In the genomic region with DNA sequence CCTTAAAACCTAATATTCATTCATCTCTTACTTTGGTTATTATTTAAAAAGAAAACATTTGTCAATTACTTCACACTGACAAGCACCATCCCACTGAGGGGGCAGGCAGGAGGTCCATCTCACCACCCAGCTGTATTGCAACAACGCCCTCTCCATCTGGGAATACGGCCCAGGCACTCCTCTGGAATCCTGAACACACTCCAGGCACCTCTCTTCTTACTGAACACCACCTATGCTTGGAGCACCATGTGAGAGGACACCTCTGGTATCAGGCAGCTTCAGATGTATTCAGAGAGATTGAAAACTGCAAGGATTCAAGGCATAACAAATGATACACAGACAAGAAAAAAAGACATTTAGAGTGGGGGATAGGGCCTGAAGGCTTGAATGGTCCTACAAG, we compare ENCODE assay signal across 37 cellular contexts.
"Had no signal": no experiment of that assay in that cellular context is flagged by ENCODE, and none has a peak within 500 bp of the region (broad histone marks: within the 10 kb centered on the region; RNA-seq: fewer than 3 reads in every experiment).

No MANE protein-coding gene starts in this region.

- H3K27ac ChIP-seq: adrenal gland, body of pancreas, epithelial cell of prostate, esophagus squamous epithelium, WERI-Rb-1 had no signal

- H3K9me3 ChIP-seq: adrenal gland, body of pancreas, esophagus squamous epithelium had no signal

- H3K4me1 ChIP-seq: adrenal gland, esophagus squamous epithelium had no signal

- H3K36me3 ChIP-seq: adrenal gland, esophagus squamous epithelium, WERI-Rb-1 had no signal

- H3K27ac Mint-ChIP-seq: activated B cell treated with CpG ODN at 0.5 μM for 24 hours; activated CD4-positive, alpha-beta memory T cell treated with anti-CD3 and anti-CD28 coated beads for 36 hours; activated CD4-positive, alpha-beta T cell treated with anti-CD3 and anti-CD28 coated beads for 36 hours; activated CD4-positive, alpha-beta T cell treated with anti-CD3 and anti-CD28 coated beads, Interleukin-2, amount 10 ng/mL, durations not matched to agents 24 days and 14 days; activated CD8-positive, alpha-beta memory T cell treated with anti-CD3 and anti-CD28 coated beads, Interleukin-2, amount 10 ng/mL, durations not matched to agents 7 days and 5 days; activated CD8-positive, alpha-beta T cell treated with anti-CD3 and anti-CD28 coated beads, Interleukin-2, amount 10 ng/mL, durations not matched to agents 7 days and 5 days; activated naive CD4-positive, alpha-beta T cell treated with anti-CD3 and anti-CD28 coated beads for 36 hours; activated naive CD4-positive, alpha-beta T cell treated with anti-CD3 and anti-CD28 coated beads, Interleukin-2, amount 50 U/mL, for 24 hours; activated naive CD8-positive, alpha-beta T cell treated with anti-CD3 and anti-CD28 coated beads for 36 hours; activated naive CD8-positive, alpha-beta T cell treated with anti-CD3 and anti-CD28 coated beads, Interleukin-2, amount 50 U/mL, for 24 hours; activated T-helper 1 cell treated with anti-CD3 and anti-CD28 coated beads, Interleukin-12 subunit alpha, Interleukin-12 subunit beta, Interleukin-2, Interleukin-4 antibody, amounts not matched to agents 30 ng/mL and 10 ng/mL and 1 ng/mL, durations not matched to agents 14 hours and 24 hours and 36 hours; activated T-helper 2 cell treated with anti-CD3 and anti-CD28 coated beads, Interferon-gamma antibody, Interleukin-2, Interleukin-4, amounts not matched to agents 10 μg/mL and 5 μg/mL and 100 μg/mL, durations not matched to agents 14 hours and 24 hours and 36 hours; T-helper 17 cell; T-helper 2 cell treated with Interferon-gamma antibody and Interleukin-4, amounts not matched to agents 5 μg/mL and 100 μg/mL, for 36 hours had no signal

- FAIRE-seq: colon, endometrium, endothelial cell of umbilical vein had no signal

- H3K27me3 ChIP-seq: adrenal gland, body of pancreas, esophagus squamous epithelium had no signal

- H3K4me1 Mint-ChIP-seq: activated B cell treated with CpG ODN at 0.5 μM for 24 hours; activated CD4-positive, alpha-beta T cell treated with anti-CD3 and anti-CD28 coated beads for 36 hours; activated CD4-positive, alpha-beta T cell treated with anti-CD3 and anti-CD28 coated beads, Interleukin-2, amount 10 ng/mL, durations not matched to agents 24 days and 14 days; activated CD8-positive, alpha-beta memory T cell treated with anti-CD3 and anti-CD28 coated beads, Interleukin-2, amount 10 ng/mL, durations not matched to agents 7 days and 5 days; activated naive CD4-positive, alpha-beta T cell treated with anti-CD3 and anti-CD28 coated beads, Interleukin-2, amount 50 U/mL, for 24 hours; activated naive CD8-positive, alpha-beta T cell treated with anti-CD3 and anti-CD28 coated beads for 36 hours; activated naive CD8-positive, alpha-beta T cell treated with anti-CD3 and anti-CD28 coated beads, Interleukin-2, amount 50 U/mL, for 24 hours; T-helper 17 cell had no signal

- DNase-seq: activated B cell treated with CpG ODN at 0.5 μM for 24 hours; activated CD4-positive, alpha-beta memory T cell treated with anti-CD3 and anti-CD28 coated beads for 36 hours; activated CD4-positive, alpha-beta T cell treated with anti-CD3 and anti-CD28 coated beads for 36 hours; activated CD4-positive, alpha-beta T cell treated with anti-CD3 and anti-CD28 coated beads, Interleukin-2, amount 10 ng/mL, durations not matched to agents 24 days and 14 days; activated CD4-positive, CD25-positive, alpha-beta regulatory T cell treated with anti-CD3 and anti-CD28 coated beads, Interleukin-2, amount 50 U/mL, for 72 hours; activated CD8-positive, alpha-beta memory T cell treated with anti-CD3 and anti-CD28 coated beads, Interleukin-2, amount 10 ng/mL, durations not matched to agents 7 days and 5 days; activated CD8-positive, alpha-beta memory T cell treated with anti-CD3 and anti-CD28 coated beads, Interleukin-2, amount 50 U/mL, for 4 hours; activated CD8-positive, alpha-beta T cell treated with anti-CD3 and anti-CD28 coated beads, Interleukin-2, amount 10 ng/mL, durations not matched to agents 7 days and 5 days; activated effector memory CD4-positive, alpha-beta T cell treated with anti-CD3 and anti-CD28 coated beads, Interleukin-2, amount 50 U/mL, for 16 hours; activated naive CD4-positive, alpha-beta T cell treated with anti-CD3 and anti-CD28 coated beads for 36 hours; activated naive CD8-positive, alpha-beta T cell treated with anti-CD3 and anti-CD28 coated beads for 36 hours; activated naive CD8-positive, alpha-beta T cell treated with anti-CD3 and anti-CD28 coated beads, Interleukin-2, amount 50 U/mL, for 24 hours; activated T-cell treated with anti-CD3 and anti-CD28 coated beads, Interleukin-2, amount 50 U/mL, for 1 hour; activated T-cell treated with anti-CD3 and anti-CD28 coated beads, Interleukin-2, amount 50 U/mL, for 48 hours; adrenal gland; amygdala; aorta; caudate nucleus; cortex of kidney; dermis blood vessel endothelial cell; effector CD8-positive, alpha-beta T cell; esophagus squamous epithelium; foreskin melanocyte; head of caudate nucleus; T-helper 1 cell; T-helper 17 cell; T1000; WERI-Rb-1 had no signal

- H3K36me3 Mint-ChIP-seq: activated CD4-positive, alpha-beta memory T cell treated with anti-CD3 and anti-CD28 coated beads for 36 hours; activated CD8-positive, alpha-beta memory T cell treated with anti-CD3 and anti-CD28 coated beads, Interleukin-2, amount 10 ng/mL, durations not matched to agents 7 days and 5 days; activated naive CD4-positive, alpha-beta T cell treated with anti-CD3 and anti-CD28 coated beads, Interleukin-2, amount 50 U/mL, for 24 hours; activated naive CD8-positive, alpha-beta T cell treated with anti-CD3 and anti-CD28 coated beads for 36 hours had no signal

- ATAC-seq: activated CD4-positive, alpha-beta T cell treated with anti-CD3 and anti-CD28 coated beads for 36 hours; activated CD8-positive, alpha-beta memory T cell treated with anti-CD3 and anti-CD28 coated beads, Interleukin-2, amount 10 ng/mL, durations not matched to agents 7 days and 5 days; activated CD8-positive, alpha-beta T cell treated with anti-CD3 and anti-CD28 coated beads, Interleukin-2, amount 10 ng/mL, durations not matched to agents 7 days and 5 days; activated naive CD8-positive, alpha-beta T cell treated with anti-CD3 and anti-CD28 coated beads, Interleukin-2, amount 50 U/mL, for 24 hours; body of pancreas; T-helper 17 cell had no signal

- H3K4me3 ChIP-seq: adrenal gland, body of pancreas, esophagus squamous epithelium had no signal

- H3K9me3 Mint-ChIP-seq: activated B cell treated with CpG ODN at 0.5 μM for 24 hours; activated CD4-positive, alpha-beta memory T cell treated with anti-CD3 and anti-CD28 coated beads for 36 hours; activated CD4-positive, alpha-beta T cell treated with anti-CD3 and anti-CD28 coated beads, Interleukin-2, amount 10 ng/mL, durations not matched to agents 24 days and 14 days; activated naive CD4-positive, alpha-beta T cell treated with anti-CD3 and anti-CD28 coated beads for 36 hours; activated naive CD4-positive, alpha-beta T cell treated with anti-CD3 and anti-CD28 coated beads, Interleukin-2, amount 50 U/mL, for 24 hours; activated naive CD8-positive, alpha-beta T cell treated with anti-CD3 and anti-CD28 coated beads for 36 hours; activated naive CD8-positive, alpha-beta T cell treated with anti-CD3 and anti-CD28 coated beads, Interleukin-2, amount 50 U/mL, for 24 hours; activated T-helper 1 cell treated with anti-CD3 and anti-CD28 coated beads, Interleukin-12 subunit alpha, Interleukin-12 subunit beta, Interleukin-2, Interleukin-4 antibody, amounts not matched to agents 30 ng/mL and 10 ng/mL and 1 ng/mL, durations not matched to agents 14 hours and 24 hours and 36 hours; activated T-helper 2 cell treated with anti-CD3 and anti-CD28 coated beads, Interferon-gamma antibody, Interleukin-2, Interleukin-4, amounts not matched to agents 10 μg/mL and 5 μg/mL and 100 μg/mL, durations not matched to agents 14 hours and 24 hours and 36 hours; T-helper 2 cell treated with Interferon-gamma antibody and Interleukin-4, amounts not matched to agents 5 μg/mL and 100 μg/mL, for 36 hours had no signal

- H3K4me3 Mint-ChIP-seq: activated B cell treated with CpG ODN at 0.5 μM for 24 hours; activated CD4-positive, alpha-beta memory T cell treated with anti-CD3 and anti-CD28 coated beads for 36 hours; activated CD4-positive, alpha-beta T cell treated with anti-CD3 and anti-CD28 coated beads for 36 hours; activated CD4-positive, alpha-beta T cell treated with anti-CD3 and anti-CD28 coated beads, Interleukin-2, amount 10 ng/mL, durations not matched to agents 24 days and 14 days; activated CD8-positive, alpha-beta memory T cell treated with anti-CD3 and anti-CD28 coated beads, Interleukin-2, amount 10 ng/mL, durations not matched to agents 7 days and 5 days; activated CD8-positive, alpha-beta T cell treated with anti-CD3 and anti-CD28 coated beads, Interleukin-2, amount 10 ng/mL, durations not matched to agents 7 days and 5 days; activated naive CD4-positive, alpha-beta T cell treated with anti-CD3 and anti-CD28 coated beads for 36 hours; activated naive CD4-positive, alpha-beta T cell treated with anti-CD3 and anti-CD28 coated beads, Interleukin-2, amount 50 U/mL, for 24 hours; activated naive CD8-positive, alpha-beta T cell treated with anti-CD3 and anti-CD28 coated beads for 36 hours; activated naive CD8-positive, alpha-beta T cell treated with anti-CD3 and anti-CD28 coated beads, Interleukin-2, amount 50 U/mL, for 24 hours; activated T-helper 1 cell treated with anti-CD3 and anti-CD28 coated beads, Interleukin-12 subunit alpha, Interleukin-12 subunit beta, Interleukin-2, Interleukin-4 antibody, amounts not matched to agents 30 ng/mL and 10 ng/mL and 1 ng/mL, durations not matched to agents 14 hours and 24 hours and 36 hours; T-helper 17 cell; T-helper 2 cell treated with Interferon-gamma antibody and Interleukin-4, amounts not matched to agents 5 μg/mL and 100 μg/mL, for 36 hours had no signal
